In genomic region chr17:8930664-8931063, GRCh38 we compare ENCODE assay signal across 32 cellular contexts.
"Had no signal": no experiment of that assay in that cellular context is flagged by ENCODE, and none has a peak within 500 bp of the region (broad histone marks: within the 10 kb centered on the region; RNA-seq: fewer than 3 reads in every experiment).

No MANE protein-coding gene starts in this region.

- H3K36me3 ChIP-seq: adrenal gland, colonic mucosa, gastroesophageal sphincter, thoracic aorta, uterus had no signal

- H3K4me3 Mint-ChIP-seq: activated CD4-positive, alpha-beta T cell treated with anti-CD3 and anti-CD28 coated beads for 36 hours; activated T-helper 17 cell treated with anti-CD3 and anti-CD28 coated beads, Interleukin-2, amount 50 U/mL, for 72 hours; mesothelial cell of epicardium; naive B cell; T-helper 2 cell treated with Interferon-gamma antibody and Interleukin-4, amounts not matched to agents 5 μg/mL and 100 μg/mL, for 36 hours had no signal

- H3K4me3 ChIP-seq: adrenal gland, body of pancreas, colonic mucosa, dorsolateral prefrontal cortex, gastroesophageal sphincter, hepatocyte, spleen, thoracic aorta, uterus had no signal

- H3K4me1 ChIP-seq: adrenal gland, body of pancreas, colonic mucosa, gastroesophageal sphincter, uterus had no signal

- H3K27ac ChIP-seq: adrenal gland, body of pancreas, colonic mucosa, dorsolateral prefrontal cortex, gastroesophageal sphincter, hepatocyte, thoracic aorta, uterus had no signal

- H3K27me3 Mint-ChIP-seq: activated CD4-positive, alpha-beta T cell treated with anti-CD3 and anti-CD28 coated beads for 36 hours; activated T-helper 17 cell treated with anti-CD3 and anti-CD28 coated beads, Interleukin-2, amount 50 U/mL, for 72 hours; naive B cell; T-cell had no signal

- DNase-seq: activated CD4-positive, alpha-beta T cell treated with anti-CD3 and anti-CD28 coated beads for 36 hours; activated CD4-positive, alpha-beta T cell treated with anti-CD3 and anti-CD28 coated beads, Interleukin-2, amount 50 U/mL, for 48 hours; activated CD4-positive, CD25-positive, alpha-beta regulatory T cell; activated CD8-positive, alpha-beta memory T cell treated with anti-CD3 and anti-CD28 coated beads, Interleukin-2, amount 50 U/mL, for 4 hours; activated gamma-delta T cell treated with Interleukin-2 at 50 U/mL for 16 hours; activated T-cell treated with anti-CD3 and anti-CD28 coated beads, Interleukin-2, amount 50 U/mL, for 1 hour; adrenal gland; aorta; body of pancreas; cerebellar nuclear complex; colonic mucosa; dorsolateral prefrontal cortex; effector memory CD4-positive, alpha-beta T cell; erythroblast; left cardiac atrium; left ventricle myocardium superior; mammary epithelial cell; naive B cell; posterior cingulate gyrus; right cardiac atrium; spleen; stimulated activated naive CD4-positive, alpha-beta T cell treated with Interleukin-2 at 50 U/mL for 16 hours; T-cell; trophoblast cell; uterus had no signal

- ATAC-seq: activated CD4-positive, alpha-beta T cell treated with anti-CD3 and anti-CD28 coated beads for 36 hours; activated naive CD4-positive, alpha-beta T cell treated with anti-CD3 and anti-CD28 coated beads, Interleukin-2, amount 50 U/mL, for 72 hours; activated T-helper 17 cell treated with anti-CD3 and anti-CD28 coated beads, Interleukin-2, amount 50 U/mL, for 72 hours; body of pancreas; gastroesophageal sphincter; left cardiac atrium; left ventricle myocardium superior; right cardiac atrium; T-cell had no signal

- H3K27ac Mint-ChIP-seq: activated CD4-positive, alpha-beta T cell treated with anti-CD3 and anti-CD28 coated beads for 36 hours; activated naive CD4-positive, alpha-beta T cell treated with anti-CD3 and anti-CD28 coated beads, Interleukin-2, amount 50 U/mL, for 72 hours; mesothelial cell of epicardium; naive B cell; T-helper 2 cell treated with Interferon-gamma antibody and Interleukin-4, amounts not matched to agents 5 μg/mL and 100 μg/mL, for 36 hours had no signal

- H3K9me3 ChIP-seq: colonic mucosa had no signal

- H3K4me1 Mint-ChIP-seq: mesothelial cell of epicardium had no signal

- H3K27me3 ChIP-seq: adrenal gland, body of pancreas, colonic mucosa, gastroesophageal sphincter, hepatocyte, spleen, uterus had no signal
